8 cellular contexts compared by ENCODE assay signal in genomic region chr19:13099073-13099999, GRCh38. TPM values are rescaled to one million over a fixed set of nuclear protein-coding genes. Genes with fewer than 3 reads are reported as not detected.
DNase-seq lines count a peak whose midpoint lies in the region; ATAC-seq, FAIRE-seq and TF ChIP-seq lines count a peak whose summit lies in the region.

No MANE protein-coding gene starts in this region.

- H3K9ac ChIP-seq in Loucy (ENCODE audit: low read depth, low read length, poor library complexity, severe bottlenecking) (peak overlapping the region; percentile 100), neuronal stem cell (ENCODE audit: low read depth, low read length, poor library complexity) (no peak overlapping the region)

- H3K27me3 ChIP-seq in Loucy (ENCODE audit: insufficient read depth, low read length, poor library complexity, severe bottlenecking) (peaks cover 39% of the 10 kb centered on the region), neuronal stem cell (ENCODE audit: control insufficient read depth in 3 of 3, insufficient read depth in 3 of 3, low read depth in 1 of 3, low read length in 3 of 3) (peaks cover 25 to 77% (median 66%) of the 10 kb centered on the region in 3 experiments), vagina (no peaks in the 10 kb centered on the region)

- H3K4me1 ChIP-seq in Loucy (ENCODE audit: insufficient read depth, low read length, poor library complexity, severe bottlenecking) (peaks cover 29% of the 10 kb centered on the region), neuronal stem cell (ENCODE audit: control insufficient read depth in 2 of 2, insufficient read depth in 1 of 2, low read depth in 1 of 2, low read length in 2 of 2) (peaks cover 14 to 29% of the 10 kb centered on the region in 2 donors), vagina (peaks cover 79% of the 10 kb centered on the region)

- TF ChIP-seq CTCF in Loucy (conservative IDR thresholded peaks at IDR 0.05; ENCODE audit: low read length), result no peak
- peak in 1 of 3 experiments; percentile 2 for TF ChIP-seq CTCF in vagina (IDR thresholded peaks at IDR 0.05)

- no peak for TF ChIP-seq POLR2A in vagina (IDR thresholded peaks at IDR 0.05)

- peaks cover 58% of the 10 kb centered on the region for H3K4me1 Mint-ChIP-seq in activated CD8-positive, alpha-beta T cell treated with anti-CD3 and anti-CD28 coated beads, Interleukin-2, amount 10 ng/mL, durations not matched to agents 7 days and 5 days (ENCODE audit: low read depth)

- H4K91ac ChIP-seq in neuronal stem cell (ENCODE audit: low read depth, low read length, poor library complexity), result peak overlapping the region; percentile 30

- H2AK5ac ChIP-seq in neuronal stem cell (ENCODE audit: low read depth, low read length), result peak overlapping the region; percentile 84

- peaks cover 7% of the 10 kb centered on the region for H3K36me3 Mint-ChIP-seq in activated CD8-positive, alpha-beta T cell treated with anti-CD3 and anti-CD28 coated beads, Interleukin-2, amount 10 ng/mL, durations not matched to agents 7 days and 5 days (ENCODE audit: low read depth)

- peak overlapping the region; percentile 58 for H2BK12ac ChIP-seq in neuronal stem cell (ENCODE audit: low read length)

- no peak overlapping the region for H2BK5ac ChIP-seq in neuronal stem cell (ENCODE audit: low read length)

- peak overlapping the region; percentile 89 for H3K18ac ChIP-seq in neuronal stem cell (ENCODE audit: low read length)

- H3K79me1 ChIP-seq in neuronal stem cell (ENCODE audit: low read depth, low read length), result no peaks in the 10 kb centered on the region

- H3K9me3 ChIP-seq in Loucy (ENCODE audit: insufficient read depth, low read depth, low read length), result no peaks in the 10 kb centered on the region
- H3K9me3 ChIP-seq in neuronal stem cell (replicated peaks in 1 of 2; ENCODE audit: control insufficient read depth in 2 of 2, insufficient read depth in 1 of 2, low read depth in 1 of 2, low read length in 2 of 2), result peaks cover 8 to 9% of the 10 kb centered on the region in 2 donors
- no peaks in the 10 kb centered on the region for H3K9me3 ChIP-seq in vagina

- H3K79me2 ChIP-seq in Loucy (ENCODE audit: insufficient read depth, low read length), result peaks cover 78% of the 10 kb centered on the region

- no CpG with 5 or more reads among the region's 77 CpGs for WGBS in neuronal stem cell (ENCODE audit: extremely low coverage in 2 of 2, insufficient read length in 2 of 2, insufficient replicate concordance in 1 of 2), 2 donors

- peak overlapping the region; percentile 94 for H3K4me3 ChIP-seq in Loucy (ENCODE audit: low read length, poor library complexity, severe bottlenecking)
- H3K4me3 ChIP-seq in neuronal stem cell (ENCODE audit: low read length in 2 of 2), result peak overlapping the region in 1 of 2 donors; percentile 7
- peak overlapping the region; percentile 36 to 39 for H3K4me3 ChIP-seq in vagina

- peak overlapping the region; percentile 55 for H3K23ac ChIP-seq in neuronal stem cell (ENCODE audit: low read depth, low read length, poor library complexity)

- no peak overlapping the region for H4K8ac ChIP-seq in neuronal stem cell (ENCODE audit: low read depth, low read length)

- ATAC-seq in activated CD8-positive, alpha-beta T cell treated with anti-CD3 and anti-CD28 coated beads, Interleukin-2, amount 10 ng/mL, durations not matched to agents 7 days and 5 days, result peak; percentile 64
- ATAC-seq in esophagus mucosa (peak; percentile 29), HG02588 (IDR thresholded peaks at IDR 0.05; ENCODE audit: unreplicated experiment) (no peak)

- H3K4me2 ChIP-seq in Loucy (ENCODE audit: low read depth, low read length, poor library complexity, severe bottlenecking), result peak overlapping the region; percentile 93
- H3K4me2 ChIP-seq in neuronal stem cell (ENCODE audit: insufficient read depth, low read length, poor library complexity, severe bottlenecking), result peak overlapping the region; percentile 48

- no peak for FAIRE-seq in urothelium cell line (lab: Jason Lieb, UNC)

- no peaks in the 10 kb centered on the region for H3K9me3 Mint-ChIP-seq in activated CD8-positive, alpha-beta T cell treated with anti-CD3 and anti-CD28 coated beads, Interleukin-2, amount 10 ng/mL, durations not matched to agents 7 days and 5 days (ENCODE audit: insufficient read depth)

- intact Hi-C loops in vagina (cut with DNase I), result no loop called here

- H4K20me1 ChIP-seq in Loucy (ENCODE audit: insufficient read depth, low read length, poor library complexity, severe bottlenecking), result peaks cover 64% of the 10 kb centered on the region

- H2BK15ac ChIP-seq in neuronal stem cell (ENCODE audit: low read length), result peak overlapping the region; percentile 33

- peak; percentile 91 for DNase-seq in CD1c-positive myeloid dendritic cell (ENCODE audit: extremely low spot score)
- peak; percentile 87 for DNase-seq in activated CD8-positive, alpha-beta T cell treated with anti-CD3 and anti-CD28 coated beads, Interleukin-2, amount 10 ng/mL, durations not matched to agents 7 days and 5 days
- DNase-seq in neuronal stem cell (ENCODE audit: low spot score), result no peak
- no peak for DNase-seq in vagina (ENCODE audit: extremely low spot score in 2 of 2)
- no peak for DNase-seq in urothelium cell line (ENCODE audit: low spot score)

- peak overlapping the region; percentile 63 for H3K4me3 Mint-ChIP-seq in activated CD8-positive, alpha-beta T cell treated with anti-CD3 and anti-CD28 coated beads, Interleukin-2, amount 10 ng/mL, durations not matched to agents 7 days and 5 days

- H3K27ac ChIP-seq in neuronal stem cell (replicated peaks; ENCODE audit: low read length) (no peak overlapping the region), vagina (peak overlapping the region; percentile 90)

- H2AFZ ChIP-seq in Loucy (ENCODE audit: low read length) (no peak overlapping the region), neuronal stem cell (ENCODE audit: low read length) (peak overlapping the region; percentile 68)

- no peak overlapping the region for H3K14ac ChIP-seq in neuronal stem cell (ENCODE audit: low read length)

- POLR2A ChIA-PET in activated CD8-positive, alpha-beta T cell treated with anti-CD3 and anti-CD28 coated beads, Interleukin-2, amount 10 ng/mL, durations not matched to agents 7 days and 5 days (lab: Charles Lee), result interaction anchor here (0.8 to 1.7 kb wide), 5 partner anchors 11 to 308 kb away, joined by 3 to 10 read pairs (median 4); partner anchors contain the start of gene JUNB

- peaks cover 36% of the 10 kb centered on the region for H3K27me3 Mint-ChIP-seq in activated CD8-positive, alpha-beta T cell treated with anti-CD3 and anti-CD28 coated beads, Interleukin-2, amount 10 ng/mL, durations not matched to agents 7 days and 5 days (ENCODE audit: low read depth)

- no peaks in the 10 kb centered on the region for H3K9me2 ChIP-seq in Loucy (replicated peaks; ENCODE audit: low read depth, low read length)

- H3F3A ChIP-seq in Loucy (ENCODE audit: low read depth), result peaks cover 33% of the 10 kb centered on the region

- H2BK120ac ChIP-seq in neuronal stem cell (ENCODE audit: low read depth, low read length), result no peak overlapping the region

- no peak overlapping the region for H3K4ac ChIP-seq in neuronal stem cell (ENCODE audit: low read length)

- CTCF ChIA-PET in activated CD8-positive, alpha-beta T cell treated with anti-CD3 and anti-CD28 coated beads, Interleukin-2, amount 10 ng/mL, durations not matched to agents 7 days and 5 days (lab: Charles Lee), result interaction anchor here (0.8 to 2.8 kb wide), 5 partner anchors 38 to 134 kb away, joined by 3 to 13 read pairs (median 5); no protein-coding TSS in a partner anchor

- H3K36me3 ChIP-seq in Loucy (ENCODE audit: insufficient read depth, low read length) (peaks cover 30% of the 10 kb centered on the region), neuronal stem cell (replicated peaks in 1 of 2; ENCODE audit: control insufficient read depth in 2 of 2, insufficient read depth in 2 of 2, low read length in 2 of 2) (peaks cover 2 to 3% of the 10 kb centered on the region in 2 donors), vagina (no peaks in the 10 kb centered on the region)

- peak overlapping the region; percentile 91 for H3K27ac Mint-ChIP-seq in activated CD8-positive, alpha-beta T cell treated with anti-CD3 and anti-CD28 coated beads, Interleukin-2, amount 10 ng/mL, durations not matched to agents 7 days and 5 days

RNA-seq across cellular contexts. Expression of gene LYL1, which starts 3.3 kb away (rescaled TPM):
- total RNA-seq in activated CD8-positive, alpha-beta T cell treated with anti-CD3 and anti-CD28 coated beads, Interleukin-2, amount 10 ng/mL, durations not matched to agents 7 days and 5 days, result 1 to 10 TPM; 3.3 to 3.8 TPM
- 1.4 TPM for total RNA-seq in esophagus mucosa
- polyA plus RNA-seq in neuronal stem cell (2013, experiment 1 of 2), result 1.1 TPM
- 1.1 TPM for polyA plus RNA-seq in neuronal stem cell (2013, experiment 2 of 2)
- total RNA-seq in vagina, result 11.5 TPM

RNA-seq across cellular contexts. Expression of gene TRMT1, which starts 17.2 kb away (rescaled TPM):
- total RNA-seq in activated CD8-positive, alpha-beta T cell treated with anti-CD3 and anti-CD28 coated beads, Interleukin-2, amount 10 ng/mL, durations not matched to agents 7 days and 5 days, result 10 to 100 TPM; 59.8 to 60.3 TPM
- 23.8 TPM for total RNA-seq in esophagus mucosa
- polyA plus RNA-seq in neuronal stem cell (2013, experiment 1 of 2), result 22.9 TPM
- 24.4 TPM for polyA plus RNA-seq in neuronal stem cell (2013, experiment 2 of 2)
- 28.0 TPM for total RNA-seq in vagina

RNA-seq across cellular contexts. Expression of gene NACC1, which starts 18.7 kb away (rescaled TPM):
- total RNA-seq in activated CD8-positive, alpha-beta T cell treated with anti-CD3 and anti-CD28 coated beads, Interleukin-2, amount 10 ng/mL, durations not matched to agents 7 days and 5 days, result 10 to 100 TPM; 74.6 to 84.8 TPM
- total RNA-seq in esophagus mucosa (40.0 TPM), vagina (22.6 TPM)
- 123 TPM for polyA plus RNA-seq in neuronal stem cell (2013, experiment 1 of 2)
- 121 TPM for polyA plus RNA-seq in neuronal stem cell (2013, experiment 2 of 2)

RNA-seq across cellular contexts. Expression of gene STX10, which starts 50.8 kb away (rescaled TPM):
- total RNA-seq in activated CD8-positive, alpha-beta T cell treated with anti-CD3 and anti-CD28 coated beads, Interleukin-2, amount 10 ng/mL, durations not matched to agents 7 days and 5 days, result 10 to 100 TPM; 68.4 to 69.2 TPM
- 46.0 TPM for total RNA-seq in esophagus mucosa
- polyA plus RNA-seq in neuronal stem cell (2013, experiment 1 of 2), result 35.3 TPM
- polyA plus RNA-seq in neuronal stem cell (2013, experiment 2 of 2), result 33.1 TPM
- total RNA-seq in vagina, result 71.5 TPM

RNA-seq across cellular contexts. Expression of gene IER2, which starts 50.9 kb away (rescaled TPM):
- 100 to 1,000 TPM; 203 to 210 TPM for total RNA-seq in activated CD8-positive, alpha-beta T cell treated with anti-CD3 and anti-CD28 coated beads, Interleukin-2, amount 10 ng/mL, durations not matched to agents 7 days and 5 days
- total RNA-seq in esophagus mucosa (97.7 TPM), vagina (152 TPM)
- polyA plus RNA-seq in neuronal stem cell (2013, experiment 1 of 2), result 64.6 TPM
- polyA plus RNA-seq in neuronal stem cell (2013, experiment 2 of 2), result 64.5 TPM

Comparison
In these comparisons a context has a peak if more than half of its experiments do, and no peak if none do; other contexts are left out.
1. DNase-seq: peak in CD1c-positive myeloid dendritic cell (single experiment) and activated CD8-positive, alpha-beta T cell treated with anti-CD3 and anti-CD28 coated beads, Interleukin-2, amount 10 ng/mL, durations not matched to agents 7 days and 5 days (single experiment); none in neuronal stem cell (single experiment), vagina (0 of 2) and urothelium cell line (single experiment).